ENCODE assay signal across 12 cellular contexts in the genomic region with DNA sequence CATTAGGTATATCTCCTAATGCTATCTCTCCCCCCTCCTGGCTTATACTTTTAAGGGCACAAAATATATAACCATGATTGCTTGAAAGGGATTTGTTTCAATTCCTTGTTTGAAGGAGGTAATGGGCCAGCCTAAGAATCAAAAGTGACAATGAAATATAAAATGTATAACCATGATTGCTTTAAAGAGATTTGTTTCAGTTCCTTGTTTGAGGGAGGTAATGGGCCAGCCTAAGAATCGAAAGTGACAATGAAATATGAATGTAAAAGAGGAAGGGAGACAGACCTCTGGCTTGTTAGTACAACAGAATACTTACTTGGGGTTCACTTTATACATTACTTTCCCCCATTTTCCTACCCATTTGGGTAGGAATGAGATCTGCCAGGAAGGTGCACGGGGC. TPM values are rescaled to one million over a fixed set of nuclear protein-coding genes. Genes with fewer than 3 reads are reported as not detected.
DNase-seq lines count a peak whose midpoint lies in the region; ATAC-seq, FAIRE-seq and TF ChIP-seq lines count a peak whose summit lies in the region.
"Had no signal": no experiment of that assay in that cellular context is flagged by ENCODE, and none has a peak within 500 bp of the region (broad histone marks: within the 10 kb centered on the region; RNA-seq: fewer than 3 reads in every experiment).

No MANE protein-coding gene starts in this region.

- no peaks in the 10 kb centered on the region for H3K27me3 Mint-ChIP-seq in activated CD8-positive, alpha-beta T cell treated with anti-CD3 and anti-CD28 coated beads for 36 hours

- H3K27ac Mint-ChIP-seq in activated CD8-positive, alpha-beta T cell treated with anti-CD3 and anti-CD28 coated beads for 36 hours, result no peak overlapping the region

- H3K9me2 ChIP-seq in OCI-LY7 (ENCODE audit: insufficient read depth, low read length), result no peaks in the 10 kb centered on the region

- no peak overlapping the region for H3K4me3 Mint-ChIP-seq in activated CD8-positive, alpha-beta T cell treated with anti-CD3 and anti-CD28 coated beads for 36 hours

- H3K36me3 ChIP-seq in OCI-LY7 (ENCODE audit: insufficient read depth, low read length) (no peaks in the 10 kb centered on the region), SJCRH30 (no peaks in the 10 kb centered on the region), HepG2 (replicated peaks in 1 of 2; ENCODE audit: control insufficient read depth in 1 of 2, insufficient read depth in 2 of 2, low read length in 2 of 2) (peaks cover 5 to 17% of the 10 kb centered on the region in 2 experiments; a peak in 4 of 5 replicates)

- TF ChIP-seq POLR2A in HepG2 (IDR thresholded peaks at IDR 0.05; ENCODE audit: insufficient read depth in 1 of 2, low read depth in 2 of 2, low read length in 2 of 2), result no peak

- no peaks in the 10 kb centered on the region for H3K9me3 Mint-ChIP-seq in activated CD8-positive, alpha-beta T cell treated with anti-CD3 and anti-CD28 coated beads for 36 hours

- no peak for FAIRE-seq in HepG2 (lab: Jason Lieb, UNC)
- FAIRE-seq: astrocyte had no signal

- H3K79me2 ChIP-seq in OCI-LY7 (ENCODE audit: insufficient read depth, low read depth, low read length), result no peaks in the 10 kb centered on the region
- no peaks in the 10 kb centered on the region for H3K79me2 ChIP-seq in HepG2 (ENCODE audit: insufficient read depth, low read length)

- H3K9ac ChIP-seq in HepG2 (ENCODE audit: insufficient read depth, low read depth, low read length), result no peak overlapping the region

- H2AFZ ChIP-seq in OCI-LY7 (ENCODE audit: low read length), result no peak overlapping the region
- no peak overlapping the region for H2AFZ ChIP-seq in HepG2 (ENCODE audit: low read length)

- H3K4me3 ChIP-seq in OCI-LY7 (ENCODE audit: low read depth, low read length, poor library complexity, severe bottlenecking) (no peak overlapping the region), SJCRH30 (no peak overlapping the region), HepG2 (replicated peaks in 1 of 3; ENCODE audit: insufficient read depth in 1 of 3, low read depth in 2 of 3, low read length in 3 of 3) (no peak overlapping the region)

- no peak for TF ChIP-seq RAD21 in HepG2 (CRISPR knock-in tag; IDR thresholded peaks at IDR 0.05)

- TF ChIP-seq CTCF in OCI-LY7 (conservative IDR thresholded peaks at IDR 0.05; ENCODE audit: low read length) (no peak), HepG2 (CRISPR knock-in tag; IDR thresholded peaks at IDR 0.05) (no peak)
- TF ChIP-seq CTCF in activated CD8-positive, alpha-beta T cell treated with anti-CD3 and anti-CD28 coated beads for 36 hours (IDR thresholded peaks at IDR 0.05), result no peak

- POLR2A ChIA-PET in OCI-LY7 (lab: Charles Lee) (no interaction called here), HepG2 (lab: Yijun Ruan, JAX) (no interaction called here)
- POLR2A ChIA-PET in activated CD8-positive, alpha-beta T cell treated with anti-CD3 and anti-CD28 coated beads for 36 hours (lab: Charles Lee), result no interaction called here

- H3K4me1 ChIP-seq in OCI-LY7 (ENCODE audit: insufficient read depth, low read length, poor library complexity, severe bottlenecking), result peaks cover 16% of the 10 kb centered on the region
- H3K4me1 ChIP-seq in SJCRH30, result peaks cover 6% of the 10 kb centered on the region; the same call in 1 of the 2 replicates
- no peaks in the 10 kb centered on the region for H3K4me1 ChIP-seq in HepG2 (ENCODE audit: insufficient read depth, low read length)

- H3K27ac ChIP-seq in OCI-LY7 (ENCODE audit: low read depth, low read length, poor library complexity, severe bottlenecking) (no peak overlapping the region), SJCRH30 (no peak overlapping the region), HepG2 (ENCODE audit: extremely low read length, insufficient read depth, low read length) (no peak overlapping the region)

- H4K20me1 ChIP-seq in OCI-LY7 (ENCODE audit: insufficient read depth, low read length), result peaks cover 6% of the 10 kb centered on the region; the same call in 1 of the 2 replicates
- no peaks in the 10 kb centered on the region for H4K20me1 ChIP-seq in HepG2 (ENCODE audit: insufficient read depth, low read length)

- BruUV-seq in OCI-LY7 (replicated peaks; lab: Mats Ljungman, UMichigan) (no TSS peak), HepG2 (replicated peaks; lab: Mats Ljungman, UMichigan) (no TSS peak)

- peak overlapping the region; percentile 57 for H3K4me2 ChIP-seq in OCI-LY7 (ENCODE audit: low read length)
- H3K4me2 ChIP-seq in HepG2 (ENCODE audit: low read depth, low read length), result no peak overlapping the region

- 93% methylated on average over 2 of the region's 2 CpGs for WGBS in HepG2 (ENCODE audit: low lambda C conversion rate)

- peak; percentile 98 for ATAC-seq in GM18498 (IDR thresholded peaks at IDR 0.05; ENCODE audit: unreplicated experiment)
- peak; percentile 98 for ATAC-seq in GM21381 (IDR thresholded peaks at IDR 0.05; ENCODE audit: unreplicated experiment)
- peak; percentile 84 for ATAC-seq in HG03097 (IDR thresholded peaks at IDR 0.05; ENCODE audit: low FRiP score, unreplicated experiment)
- ATAC-seq in stimulated activated naive CD8-positive, alpha-beta T cell treated with anti-CD3 and anti-CD28 coated beads, Interleukin-15, Interleukin-2, amounts not matched to agents 100 U/mL and 50 U/mL, for 24 hours, result no peak
- no peak for ATAC-seq in HepG2
- no peak for ATAC-seq in activated CD8-positive, alpha-beta T cell treated with anti-CD3 and anti-CD28 coated beads for 36 hours

- H3K36me3 Mint-ChIP-seq in activated CD8-positive, alpha-beta T cell treated with anti-CD3 and anti-CD28 coated beads for 36 hours (ENCODE audit: low read depth), result no peaks in the 10 kb centered on the region

- TF ChIP-seq EP300 in HepG2 (IDR thresholded peaks at IDR 0.05; ENCODE audit: low read depth in 2 of 2, low read length in 2 of 2), result no peak
- TF ChIP-seq EP300 in HepG2 (CRISPR knock-in tag; IDR thresholded peaks at IDR 0.05; ENCODE audit: borderline replicate concordance), result no peak

- H3K9me3 ChIP-seq in OCI-LY7 (ENCODE audit: low read length), result no peaks in the 10 kb centered on the region
- H3K9me3 ChIP-seq in SJCRH30 (replicated peaks), result no peaks in the 10 kb centered on the region
- H3K9me3 ChIP-seq in HepG2 (ENCODE audit: low read length), result no peaks in the 10 kb centered on the region

- H3K4me1 Mint-ChIP-seq in activated CD8-positive, alpha-beta T cell treated with anti-CD3 and anti-CD28 coated beads for 36 hours (ENCODE audit: low read depth), result no peaks in the 10 kb centered on the region

- H3K27me3 ChIP-seq in SJCRH30 (no peaks in the 10 kb centered on the region), HepG2 (ENCODE audit: control insufficient read depth in 1 of 2, insufficient read depth in 2 of 2, low read length in 2 of 2) (no peaks in the 10 kb centered on the region)

- CTCF ChIA-PET in OCI-LY7 (lab: Charles Lee; ENCODE audit: unreplicated experiment), result no interaction called here
- CTCF ChIA-PET in HepG2 (lab: Yijun Ruan, JAX; ENCODE audit: low intra/inter-chr PET ratio, low total read pairs), result no interaction called here
- CTCF ChIA-PET in activated CD8-positive, alpha-beta T cell treated with anti-CD3 and anti-CD28 coated beads for 36 hours (lab: Charles Lee), result no interaction called here

- DNase-seq in OCI-LY7 (ENCODE audit: low spot score) (peak; percentile 72), SJCRH30 (no peak), HepG2 (ENCODE audit: low spot score) (no peak)
- DNase-seq in stimulated activated naive CD8-positive, alpha-beta T cell treated with anti-CD3 and anti-CD28 coated beads, Interleukin-15, Interleukin-2, amounts not matched to agents 100 U/mL and 50 U/mL, for 24 hours, result no peak
- DNase-seq in activated CD8-positive, alpha-beta T cell treated with anti-CD3 and anti-CD28 coated beads for 36 hours, result no peak
- DNase-seq: activated CD4-positive, alpha-beta T cell treated with anti-CD3 and anti-CD28 coated beads, Interleukin-2, amount 50 U/mL, for 1 hour; mesenchymal stem cell; MM.1S had no signal

- in situ Hi-C loops in HepG2 (cut with HindIII; ENCODE audit: extremely low pct_ligation_motif_present, low pct_unique_long_range_greater_than_20kb), result no loop called here

- intact Hi-C loops in OCI-LY7 (cut with micrococcal nuclease; ENCODE audit: unreplicated experiment) (loop anchor here (2.0 kb wide), 1 partner anchor 74 kb away; no protein-coding TSS in a partner anchor), HepG2 (cut with micrococcal nuclease; ENCODE audit: unreplicated experiment) (no loop called here)
- intact Hi-C loops in activated CD8-positive, alpha-beta T cell treated with anti-CD3 and anti-CD28 coated beads for 36 hours (cut with micrococcal nuclease), result no loop called here

TF ChIP-seq in HepG2, 621 proteins besides CTCF, POLR2A, EP300 and RAD21 (continues in another document):
- TF ChIP-seq KAT7 (CRISPR knock-in tag; IDR thresholded peaks at IDR 0.05; ENCODE audit: borderline replicate concordance), result no peak
- TF ChIP-seq ZNF430 (CRISPR knock-in tag; IDR thresholded peaks at IDR 0.05), result no peak

RNA-seq across cellular contexts. Expression of gene FOXC1, which starts 55.5 kb away (rescaled TPM):
- total RNA-seq in OCI-LY7 (2014; rRNA removed; shearing (Covaris generic)), result not detected in 2 replicates
- total RNA-seq in OCI-LY7 (2022) (not detected in 2 replicates), HepG2 (2016; rRNA removed; fragmentation: Illumina TruSeq; extraction: Trizol) (0.46 and 0.55 TPM in 2 replicates)
- 7.2 TPM in 2 replicates for total RNA-seq in SJCRH30 (2014; rRNA removed; shearing (Covaris generic))
- total RNA-seq in HepG2 (2016; cell fraction: cytosol; rRNA removed; fragmentation: Illumina TruSeq; extraction: Trizol; ENCODE audit: low read depth), result 0.09 TPM in 1 of 2 replicates, not detected in the other
- 0.42 and 0.50 TPM in 2 replicates for total RNA-seq in HepG2 (2016; cell fraction: insoluble cytoplasmic fraction; rRNA removed; fragmentation: Illumina TruSeq; extraction: Trizol)
- 0.28 and 0.31 TPM in 2 replicates for total RNA-seq in HepG2 (2016; cell fraction: membrane; rRNA removed; fragmentation: Illumina TruSeq; extraction: Trizol)
- 0.47 and 0.50 TPM in 2 replicates for total RNA-seq in HepG2 (2016; cell fraction: nucleus; rRNA removed; fragmentation: Illumina TruSeq; extraction: Trizol)
- polyA plus RNA-seq in HepG2 (2011; rRNA removed), result 0.37 and 0.44 TPM in 2 replicates
- polyA plus RNA-seq in HepG2 (2011; cell fraction: cytosol; rRNA removed), result 0.19 and 0.23 TPM in 2 replicates
- 0.23 and 0.27 TPM in 2 replicates for polyA plus RNA-seq in HepG2 (2011; cell fraction: nucleus; rRNA removed)
- 0.30 and 0.53 TPM in 2 replicates for polyA plus RNA-seq in HepG2 (2012)
- 0.05 and 0.09 TPM in 2 replicates for polyA plus RNA-seq in HepG2 (2016; cell fraction: cytosol; fragmentation: Illumina TruSeq; extraction: Trizol; ENCODE audit: low read depth)
- 0.89 and 1.2 TPM in 2 replicates for polyA plus RNA-seq in HepG2 (2016; cell fraction: insoluble cytoplasmic fraction; fragmentation: Illumina TruSeq; extraction: Trizol; ENCODE audit: low read depth)
- 0.26 and 0.35 TPM in 2 replicates for polyA plus RNA-seq in HepG2 (2016; cell fraction: membrane; fragmentation: Illumina TruSeq; extraction: Trizol; ENCODE audit: low read depth)
- polyA plus RNA-seq in HepG2 (2016; cell fraction: nucleus; fragmentation: Illumina TruSeq; extraction: Trizol; ENCODE audit: insufficient read depth, low read depth), result 0.72 and 0.95 TPM in 2 replicates
- polyA minus RNA-seq in HepG2 (2011; rRNA and poly(A)+ RNA removed; ENCODE audit: low replicate concordance), result 0.30 and 18.3 TPM in 2 replicates
- 0.30 and 0.97 TPM in 2 replicates for polyA minus RNA-seq in HepG2 (2011; cell fraction: cytosol; rRNA and poly(A)+ RNA removed)
- polyA minus RNA-seq in HepG2 (2011; cell fraction: nucleus; rRNA and poly(A)+ RNA removed), result 0.25 and 0.52 TPM in 2 replicates
- total RNA-seq in activated CD8-positive, alpha-beta T cell treated with anti-CD3 and anti-CD28 coated beads for 36 hours, result under 1 TPM in 1 of 2 experiments, not detected in 1; 0.16 TPM

Comparison
In these comparisons a context has a peak if more than half of its experiments do, and no peak if none do; other contexts are left out.
1. ATAC-seq: peak in GM18498 (single experiment), GM21381 (single experiment) and HG03097 (single experiment); none in stimulated activated naive CD8-positive, alpha-beta T cell treated with anti-CD3 and anti-CD28 coated beads, Interleukin-15, Interleukin-2, amounts not matched to agents 100 U/mL and 50 U/mL, for 24 hours (single experiment), HepG2 (single experiment) and activated CD8-positive, alpha-beta T cell treated with anti-CD3 and anti-CD28 coated beads for 36 hours (single experiment).